Comparison of ENCODE assay signal across 9 cellular contexts in the genomic region with DNA sequence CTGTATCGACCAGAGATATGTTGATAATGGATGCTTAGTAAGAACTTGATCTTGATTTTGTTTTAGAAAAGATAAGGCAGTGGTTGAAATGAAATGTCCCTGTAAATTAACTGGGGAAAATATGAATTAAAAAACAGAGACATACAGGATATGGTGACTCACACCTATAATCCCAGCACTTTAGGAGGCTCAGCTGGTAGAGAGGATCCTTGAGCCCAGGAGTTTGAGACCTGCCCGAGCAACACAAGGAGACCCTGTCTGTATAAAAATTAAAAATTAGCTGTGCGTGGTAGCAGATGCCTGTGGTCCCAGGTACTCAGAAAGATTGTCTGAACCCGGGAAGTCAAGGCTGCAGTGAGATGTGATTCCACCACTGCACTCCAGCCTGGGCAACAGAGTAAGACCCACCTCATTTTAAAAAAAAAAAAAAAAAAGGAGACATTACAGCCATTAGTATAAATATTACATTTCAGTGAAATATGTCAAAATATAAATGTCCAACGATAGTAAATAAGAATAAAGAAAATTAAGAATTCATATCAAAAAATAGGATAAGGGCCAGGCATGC. TPM values are rescaled to one million over a fixed set of nuclear protein-coding genes. Genes with fewer than 3 reads are reported as not detected.
DNase-seq lines count a peak whose midpoint lies in the region; ATAC-seq and TF ChIP-seq lines count a peak whose summit lies in the region.
"Had no signal": no experiment of that assay in that cellular context is flagged by ENCODE, and none has a peak within 500 bp of the region (broad histone marks: within the 10 kb centered on the region; RNA-seq: fewer than 3 reads in every experiment).

No MANE protein-coding gene starts in this region.

- H3K79me2 ChIP-seq in KMS-11 (ENCODE audit: insufficient read depth, low read depth), result peaks cover 96% of the 10 kb centered on the region

- peak overlapping the region; percentile 19; the same call in 1 of the 2 replicates for H3K4me3 ChIP-seq in AG04449 (ENCODE audit: low read depth, low read length)
- no peak overlapping the region for H3K4me3 ChIP-seq in KMS-11 (IDR thresholded peaks at IDR 0.05; ENCODE audit: insufficient read depth, low read depth, low read length)
- peak overlapping the region in 1 of 2 donors; percentile 27 for H3K4me3 ChIP-seq in muscle layer of duodenum (ENCODE audit: low read depth in 1 of 2, low read length in 2 of 2)

- TF ChIP-seq CTCF in AG04449 (IDR thresholded peaks at IDR 0.05; ENCODE audit: insufficient read depth, low read length, missing control alignments) (no peak), KMS-11 (conservative IDR thresholded peaks at IDR 0.05; ENCODE audit: low read depth, low read length) (no peak), brain (conservative IDR thresholded peaks at IDR 0.05) (no peak)

- peaks cover 11% of the 10 kb centered on the region for H3K27me3 Mint-ChIP-seq in brain

- POLR2A ChIA-PET in AG04449 (lab: Yijun Ruan, JAX), result interaction anchor here (0.6 kb wide), 1 partner anchor 20 kb away, joined by 3 read pairs; no protein-coding TSS in a partner anchor

- no peaks in the 10 kb centered on the region for H3K27me3 ChIP-seq in KMS-11 (ENCODE audit: insufficient read depth, low read depth)
- H3K27me3 ChIP-seq in muscle layer of duodenum (ENCODE audit: low read depth, low read length), result no peaks in the 10 kb centered on the region

- H3K27ac Mint-ChIP-seq in brain, result peak overlapping the region in 1 of 5 experiments; percentile 57

- peaks cover 85% of the 10 kb centered on the region for H4K20me1 ChIP-seq in KMS-11 (ENCODE audit: insufficient read depth)

- peak overlapping the region; percentile 36 to 97 (median 68) for H3K4me3 Mint-ChIP-seq in brain

- H3K4me2 ChIP-seq in KMS-11, result peak overlapping the region; percentile 92

- CTCF ChIA-PET in AG04449 (lab: Yijun Ruan, JAX), result interaction anchor here (1.2 to 2.6 kb wide), 2 partner anchors 13 to 23 kb away, joined by 3 to 16 read pairs; no protein-coding TSS in a partner anchor

- H2AFZ ChIP-seq in KMS-11 (ENCODE audit: low read depth), result no peak overlapping the region

- no peak for DNase-seq in AG04449 (ENCODE audit: low read depth, low spot score)
- DNase-seq in NCI-H1436 treated with DMSO at 0.1 percent for 48 hours (lab: John Stamatoyannopoulos, UW), result no peak
- no peak for DNase-seq in medulla oblongata (ENCODE audit: extremely low spot score)
- no peak for DNase-seq in caudate nucleus (lab: John Stamatoyannopoulos, UW)
- DNase-seq: NCI-H1417 had no signal

- no peak for ATAC-seq in HG03139 (IDR thresholded peaks at IDR 0.05; ENCODE audit: unreplicated experiment)

- H3K27ac ChIP-seq in KMS-11 (no peak overlapping the region), muscle layer of duodenum (ENCODE audit: low read length) (peak overlapping the region; percentile 58), caudate nucleus (ENCODE audit: low read depth, low read length) (no peak overlapping the region)

- peaks cover 64% of the 10 kb centered on the region for H3K4me1 ChIP-seq in KMS-11 (ENCODE audit: low read depth, poor library complexity, severe bottlenecking)
- peaks cover 6 to 29% of the 10 kb centered on the region in 2 donors for H3K4me1 ChIP-seq in muscle layer of duodenum (ENCODE audit: control insufficient read depth in 1 of 2, insufficient read depth in 2 of 2, low read length in 2 of 2)

- H3K36me3 Mint-ChIP-seq in brain, result peaks cover 30% of the 10 kb centered on the region

- no peaks in the 10 kb centered on the region for H3K9me3 ChIP-seq in muscle layer of duodenum (ENCODE audit: control insufficient read depth in 1 of 2, low read length in 2 of 2)

- H3K36me3 ChIP-seq in KMS-11 (ENCODE audit: insufficient read depth) (no peaks in the 10 kb centered on the region; the same call in 1 of the 2 replicates), muscle layer of duodenum (ENCODE audit: control insufficient read depth in 1 of 2, insufficient read depth in 2 of 2, low read length in 2 of 2) (peaks cover 0 to 13% of the 10 kb centered on the region in 2 donors)

- H3K4me1 Mint-ChIP-seq in brain, result peaks cover 73% of the 10 kb centered on the region

- no peak overlapping the region for H3K9ac ChIP-seq in KMS-11

- peaks cover 0 to 6% (median 4%) of the 10 kb centered on the region in 5 experiments for H3K9me3 Mint-ChIP-seq in brain

RNA-seq across cellular contexts. Expression of gene PICALM, which starts 4.6 kb away (rescaled TPM):
- 109 TPM for polyA plus RNA-seq in brain (ENCODE audit: insufficient read depth, low read depth, low replicate concordance)
